19 cellular contexts compared by ENCODE assay signal in genomic region chr1:198101716-198102453, GRCh38. TPM values are rescaled to one million over a fixed set of nuclear protein-coding genes. Genes with fewer than 3 reads are reported as not detected.
A peak's percentile ranks its signal among the peaks of the same experiment; 100 is the strongest.
DNase-seq lines count a peak whose midpoint lies in the region; ATAC-seq and TF ChIP-seq lines count a peak whose summit lies in the region.
"Had no signal": no experiment of that assay in that cellular context is flagged by ENCODE, and none has a peak within 500 bp of the region (broad histone marks: within the 10 kb centered on the region; RNA-seq: fewer than 3 reads in every experiment).

No MANE protein-coding gene starts in this region.

- intact Hi-C loops in ovary (cut with DNase I), result no loop called here

- TF ChIP-seq POLR2A in ovary (IDR thresholded peaks at IDR 0.05), result no peak

- no peak overlapping the region for H3K27ac ChIP-seq in ovary
- H3K27ac ChIP-seq: HL-60, thyroid gland had no signal

- peak; percentile 19 for ATAC-seq in activated naive CD8-positive, alpha-beta T cell treated with anti-CD3 and anti-CD28 coated beads, Interleukin-2, amount 10 ng/mL, durations not matched to agents 7 days and 5 days (ENCODE audit: low read depth)
- peak in 1 of 2 donors; percentile 61 for ATAC-seq in naive thymus-derived CD8-positive, alpha-beta T cell
- no peak for ATAC-seq in GM19455 (IDR thresholded peaks at IDR 0.05; ENCODE audit: unreplicated experiment)

- H3K27me3 ChIP-seq in ovary, result no peaks in the 10 kb centered on the region
- H3K27me3 ChIP-seq: thyroid gland had no signal

- WGBS in ovary, 3 donors, result 53 to 83% (median 63%) methylated on average over 4 of the region's 4 CpGs

- DNase-seq in AG04449 (ENCODE audit: low read depth, low spot score) (peak; percentile 85), LHCN-M2 (ENCODE audit: low read depth) (peak; percentile 13), ovary (no peak), glomerular visceral epithelial cell (ENCODE audit: extremely low spot score) (no peak), NCI-H187 treated with DMSO at 0.1 percent for 48 hours (lab: John Stamatoyannopoulos, UW) (no peak)
- DNase-seq in activated naive CD8-positive, alpha-beta T cell treated with anti-CD3 and anti-CD28 coated beads, Interleukin-2, amount 10 ng/mL, durations not matched to agents 7 days and 5 days, result no peak
- peak in 1 of 10 donors; percentile 14 for DNase-seq in naive thymus-derived CD8-positive, alpha-beta T cell
- DNase-seq: activated CD4-positive, CD25-positive, alpha-beta regulatory T cell; activated gamma-delta T cell; hippocampal formation; kidney glomerular epithelial cell; NCI-H2081; NCI-H510A treated with DMSO at 0.1 percent for 48 hours; Right ventricle myocardium superior; thyroid gland had no signal

- TF ChIP-seq EP300 in ovary (IDR thresholded peaks at IDR 0.05), result no peak

- CTCF ChIA-PET in AG04449 (lab: Yijun Ruan, JAX), result interaction anchor here (0.9 to 7.2 kb wide), 6 partner anchors 11 to 187 kb away, joined by 3 to 36 read pairs (median 6); partner anchors contain the start of gene NEK7

- peak overlapping the region; percentile 90 for H3K27ac Mint-ChIP-seq in activated naive CD8-positive, alpha-beta T cell treated with anti-CD3 and anti-CD28 coated beads, Interleukin-2, amount 10 ng/mL, durations not matched to agents 7 days and 5 days
- peak overlapping the region in 6 of 10 donors; percentile 2 to 73 (median 30) for H3K27ac Mint-ChIP-seq in naive thymus-derived CD8-positive, alpha-beta T cell
- H3K27ac Mint-ChIP-seq: IgD-negative memory B cell had no signal

- no peaks in the 10 kb centered on the region for H3K27me3 Mint-ChIP-seq in activated naive CD8-positive, alpha-beta T cell treated with anti-CD3 and anti-CD28 coated beads, Interleukin-2, amount 10 ng/mL, durations not matched to agents 7 days and 5 days
- peaks cover 0 to 2% (median 0%) of the 10 kb centered on the region in 5 donors for H3K27me3 Mint-ChIP-seq in naive thymus-derived CD8-positive, alpha-beta T cell

- H3K36me3 ChIP-seq in ovary, result no peaks in the 10 kb centered on the region
- H3K36me3 ChIP-seq: thyroid gland had no signal

- no peaks in the 10 kb centered on the region for H3K9me3 ChIP-seq in ovary
- H3K9me3 ChIP-seq: thyroid gland had no signal

- H3K4me3 ChIP-seq in AG04449 (ENCODE audit: low read depth, low read length) (no peak overlapping the region), ovary (no peak overlapping the region)
- H3K4me3 ChIP-seq: thyroid gland had no signal

- POLR2A ChIA-PET in AG04449 (lab: Yijun Ruan, JAX), result interaction anchor here (0.5 to 1.9 kb wide), 10 partner anchors 12 to 555 kb away, joined by 3 to 13 read pairs (median 4); partner anchors contain the start of genes LHX9 and NEK7
- POLR2A ChIA-PET in activated naive CD8-positive, alpha-beta T cell treated with anti-CD3 and anti-CD28 coated beads, Interleukin-2, amount 10 ng/mL, durations not matched to agents 7 days and 5 days (lab: Charles Lee), result interaction anchor here (0.6 to 1.4 kb wide), 5 partner anchors 16 to 499 kb away, joined by 3 to 10 read pairs (median 4); partner anchors contain the start of gene NEK7
- POLR2A ChIA-PET in naive thymus-derived CD8-positive, alpha-beta T cell (lab: Charles Lee), result interaction anchor here (0.6 kb wide), 1 partner anchor 56 kb away, joined by 3 read pairs; no protein-coding TSS in a partner anchor

- peak overlapping the region; percentile 72 for H3K4me3 Mint-ChIP-seq in activated naive CD8-positive, alpha-beta T cell treated with anti-CD3 and anti-CD28 coated beads, Interleukin-2, amount 10 ng/mL, durations not matched to agents 7 days and 5 days
- peak overlapping the region in 7 of 10 donors; percentile 2 to 53 (median 9) for H3K4me3 Mint-ChIP-seq in naive thymus-derived CD8-positive, alpha-beta T cell
- H3K4me3 Mint-ChIP-seq: IgD-negative memory B cell, neural crest cell had no signal

- peaks cover 2% of the 10 kb centered on the region for H3K9me3 Mint-ChIP-seq in activated naive CD8-positive, alpha-beta T cell treated with anti-CD3 and anti-CD28 coated beads, Interleukin-2, amount 10 ng/mL, durations not matched to agents 7 days and 5 days
- no peaks in the 10 kb centered on the region for H3K9me3 Mint-ChIP-seq in naive thymus-derived CD8-positive, alpha-beta T cell
- H3K9me3 Mint-ChIP-seq: neural crest cell had no signal

- no peaks in the 10 kb centered on the region for H3K4me1 ChIP-seq in ovary (ENCODE audit: insufficient read depth)
- H3K4me1 ChIP-seq: thyroid gland had no signal

- H3K4me1 Mint-ChIP-seq in activated naive CD8-positive, alpha-beta T cell treated with anti-CD3 and anti-CD28 coated beads, Interleukin-2, amount 10 ng/mL, durations not matched to agents 7 days and 5 days, result peaks cover 27% of the 10 kb centered on the region
- peaks cover 17 to 27% (median 23%) of the 10 kb centered on the region in 4 donors for H3K4me1 Mint-ChIP-seq in naive thymus-derived CD8-positive, alpha-beta T cell
- H3K4me1 Mint-ChIP-seq: IgD-negative memory B cell, neural crest cell had no signal

- TF ChIP-seq CTCF in AG04449 (IDR thresholded peaks at IDR 0.05; ENCODE audit: insufficient read depth, low read length, missing control alignments), result no peak
- TF ChIP-seq CTCF in ovary (IDR thresholded peaks at IDR 0.05), result no peak

- H3K36me3 Mint-ChIP-seq in activated naive CD8-positive, alpha-beta T cell treated with anti-CD3 and anti-CD28 coated beads, Interleukin-2, amount 10 ng/mL, durations not matched to agents 7 days and 5 days, result peaks cover 13% of the 10 kb centered on the region
- no peaks in the 10 kb centered on the region for H3K36me3 Mint-ChIP-seq in naive thymus-derived CD8-positive, alpha-beta T cell
- H3K36me3 Mint-ChIP-seq: IgD-negative memory B cell had no signal

RNA-seq across cellular contexts. Expression of gene NEK7, which starts 54.9 kb away (rescaled TPM):
- 66.8 and 73.0 TPM in 2 replicates for total RNA-seq in LHCN-M2 (2014; rRNA removed)
- polyA plus RNA-seq in LHCN-M2 (2012), result 18.7 TPM
- total RNA-seq in activated naive CD8-positive, alpha-beta T cell treated with anti-CD3 and anti-CD28 coated beads, Interleukin-2, amount 10 ng/mL, durations not matched to agents 7 days and 5 days, result 10 to 100 TPM; 68.9 to 71.7 TPM
- 10 to 100 TPM; 46.2 to 58.2 TPM for total RNA-seq in naive thymus-derived CD8-positive, alpha-beta T cell
- polyA plus RNA-seq in naive thymus-derived CD8-positive, alpha-beta T cell, result 10 to 100 TPM; 21.6 to 44.5 (median 39.2) TPM
- 10 to 100 TPM; 56.3 to 87.0 (median 61.7) TPM for total RNA-seq in ovary
- polyA plus RNA-seq in ovary, result 10 to 100 TPM; 25.0 to 35.8 TPM

Comparison
In these comparisons a context has a peak if more than half of its experiments do, and no peak if none do; other contexts are left out.
1. DNase-seq: peak in AG04449 (single experiment) and LHCN-M2 (single experiment); none in activated naive CD8-positive, alpha-beta T cell treated with anti-CD3 and anti-CD28 coated beads, Interleukin-2, amount 10 ng/mL, durations not matched to agents 7 days and 5 days (single experiment), ovary (0 of 5), glomerular visceral epithelial cell (single experiment) and NCI-H187 treated with DMSO at 0.1 percent for 48 hours (single experiment).